1 cellular context compared by ENCODE assay signal in the genomic region with DNA sequence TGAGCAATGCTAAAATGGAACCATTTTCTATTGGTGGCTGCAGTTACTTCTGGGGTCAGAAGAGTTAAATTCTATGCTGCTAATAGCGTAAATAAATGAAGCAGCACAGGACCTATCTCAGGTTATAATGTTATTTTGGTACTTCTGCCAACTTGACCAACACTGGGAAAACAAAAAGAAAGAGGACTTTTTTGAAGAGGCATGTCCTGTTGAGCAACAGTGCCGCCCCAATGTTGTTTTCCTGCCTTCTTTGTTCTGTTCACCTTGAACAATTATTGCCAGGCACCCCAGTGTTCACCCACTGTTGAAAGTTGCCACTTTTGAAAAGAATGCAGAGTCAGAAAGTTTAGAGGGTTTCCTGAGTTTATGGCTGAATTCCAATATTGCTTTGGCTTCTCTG.
TF ChIP-seq lines count a peak whose summit lies in the region.

No MANE protein-coding gene starts in this region.

TF ChIP-seq in HCT116, 20 proteins besides CTCF, POLR2A, EP300 and RAD21 (continued from another document):
- TF ChIP-seq ZBTB33 (IDR thresholded peaks at IDR 0.05; ENCODE audit: extremely low read depth, insufficient replicate concordance, low read length) (no peak), ZFX (IDR thresholded peaks at IDR 0.05) (no peak), EZH2 (IDR thresholded peaks at IDR 0.05) (no peak), SIN3A (IDR thresholded peaks at IDR 0.05; ENCODE audit: low read depth) (no peak), POLR2AphosphoS5 (IDR thresholded peaks at IDR 0.05; ENCODE audit: low read depth, low read length) (no peak)
- TF ChIP-seq, protein P1, sequence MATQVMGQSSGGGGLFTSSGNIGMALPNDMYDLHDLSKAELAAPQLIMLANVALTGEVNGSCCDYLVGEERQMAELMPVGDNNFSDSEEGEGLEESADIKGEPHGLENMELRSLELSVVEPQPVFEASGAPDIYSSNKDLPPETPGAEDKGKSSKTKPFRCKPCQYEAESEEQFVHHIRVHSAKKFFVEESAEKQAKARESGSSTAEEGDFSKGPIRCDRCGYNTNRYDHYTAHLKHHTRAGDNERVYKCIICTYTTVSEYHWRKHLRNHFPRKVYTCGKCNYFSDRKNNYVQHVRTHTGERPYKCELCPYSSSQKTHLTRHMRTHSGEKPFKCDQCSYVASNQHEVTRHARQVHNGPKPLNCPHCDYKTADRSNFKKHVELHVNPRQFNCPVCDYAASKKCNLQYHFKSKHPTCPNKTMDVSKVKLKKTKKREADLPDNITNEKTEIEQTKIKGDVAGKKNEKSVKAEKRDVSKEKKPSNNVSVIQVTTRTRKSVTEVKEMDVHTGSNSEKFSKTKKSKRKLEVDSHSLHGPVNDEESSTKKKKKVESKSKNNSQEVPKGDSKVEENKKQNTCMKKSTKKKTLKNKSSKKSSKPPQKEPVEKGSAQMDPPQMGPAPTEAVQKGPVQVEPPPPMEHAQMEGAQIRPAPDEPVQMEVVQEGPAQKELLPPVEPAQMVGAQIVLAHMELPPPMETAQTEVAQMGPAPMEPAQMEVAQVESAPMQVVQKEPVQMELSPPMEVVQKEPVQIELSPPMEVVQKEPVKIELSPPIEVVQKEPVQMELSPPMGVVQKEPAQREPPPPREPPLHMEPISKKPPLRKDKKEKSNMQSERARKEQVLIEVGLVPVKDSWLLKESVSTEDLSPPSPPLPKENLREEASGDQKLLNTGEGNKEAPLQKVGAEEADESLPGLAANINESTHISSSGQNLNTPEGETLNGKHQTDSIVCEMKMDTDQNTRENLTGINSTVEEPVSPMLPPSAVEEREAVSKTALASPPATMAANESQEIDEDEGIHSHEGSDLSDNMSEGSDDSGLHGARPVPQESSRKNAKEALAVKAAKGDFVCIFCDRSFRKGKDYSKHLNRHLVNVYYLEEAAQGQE (IDR thresholded peaks at IDR 0.05; ENCODE audit: low read depth), result no peak
